In the genomic region with DNA sequence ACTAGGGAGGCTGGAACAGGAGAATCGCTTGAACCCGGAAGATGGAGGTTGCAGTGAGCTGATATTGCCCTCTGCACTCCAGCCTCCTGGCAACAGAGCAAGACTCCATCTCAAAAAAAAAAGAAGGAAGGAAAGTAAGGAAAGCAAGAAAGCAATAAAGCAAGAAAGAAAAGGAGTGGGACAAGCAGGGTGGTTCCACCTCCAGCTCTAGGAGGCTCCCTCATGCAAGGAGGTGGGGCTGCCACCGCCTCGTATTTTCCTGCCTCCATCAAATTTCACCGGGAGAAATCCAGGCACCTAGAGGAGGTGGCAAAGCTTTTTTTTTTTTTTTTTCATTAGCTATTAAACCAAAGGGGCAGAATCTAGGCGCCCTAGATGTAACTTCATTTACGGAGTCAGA, we compare ENCODE assay signal across 1 cellular context.
TF ChIP-seq lines count a peak whose summit lies in the region.

No MANE protein-coding gene starts in this region.

TF ChIP-seq in HCT116, 20 proteins besides CTCF, POLR2A, EP300 and RAD21 (continued from another document):
- TF ChIP-seq, protein P1, sequence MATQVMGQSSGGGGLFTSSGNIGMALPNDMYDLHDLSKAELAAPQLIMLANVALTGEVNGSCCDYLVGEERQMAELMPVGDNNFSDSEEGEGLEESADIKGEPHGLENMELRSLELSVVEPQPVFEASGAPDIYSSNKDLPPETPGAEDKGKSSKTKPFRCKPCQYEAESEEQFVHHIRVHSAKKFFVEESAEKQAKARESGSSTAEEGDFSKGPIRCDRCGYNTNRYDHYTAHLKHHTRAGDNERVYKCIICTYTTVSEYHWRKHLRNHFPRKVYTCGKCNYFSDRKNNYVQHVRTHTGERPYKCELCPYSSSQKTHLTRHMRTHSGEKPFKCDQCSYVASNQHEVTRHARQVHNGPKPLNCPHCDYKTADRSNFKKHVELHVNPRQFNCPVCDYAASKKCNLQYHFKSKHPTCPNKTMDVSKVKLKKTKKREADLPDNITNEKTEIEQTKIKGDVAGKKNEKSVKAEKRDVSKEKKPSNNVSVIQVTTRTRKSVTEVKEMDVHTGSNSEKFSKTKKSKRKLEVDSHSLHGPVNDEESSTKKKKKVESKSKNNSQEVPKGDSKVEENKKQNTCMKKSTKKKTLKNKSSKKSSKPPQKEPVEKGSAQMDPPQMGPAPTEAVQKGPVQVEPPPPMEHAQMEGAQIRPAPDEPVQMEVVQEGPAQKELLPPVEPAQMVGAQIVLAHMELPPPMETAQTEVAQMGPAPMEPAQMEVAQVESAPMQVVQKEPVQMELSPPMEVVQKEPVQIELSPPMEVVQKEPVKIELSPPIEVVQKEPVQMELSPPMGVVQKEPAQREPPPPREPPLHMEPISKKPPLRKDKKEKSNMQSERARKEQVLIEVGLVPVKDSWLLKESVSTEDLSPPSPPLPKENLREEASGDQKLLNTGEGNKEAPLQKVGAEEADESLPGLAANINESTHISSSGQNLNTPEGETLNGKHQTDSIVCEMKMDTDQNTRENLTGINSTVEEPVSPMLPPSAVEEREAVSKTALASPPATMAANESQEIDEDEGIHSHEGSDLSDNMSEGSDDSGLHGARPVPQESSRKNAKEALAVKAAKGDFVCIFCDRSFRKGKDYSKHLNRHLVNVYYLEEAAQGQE (IDR thresholded peaks at IDR 0.05; ENCODE audit: low read depth): no peak
